ENCODE assay signal across 12 cellular contexts in the genomic region with DNA sequence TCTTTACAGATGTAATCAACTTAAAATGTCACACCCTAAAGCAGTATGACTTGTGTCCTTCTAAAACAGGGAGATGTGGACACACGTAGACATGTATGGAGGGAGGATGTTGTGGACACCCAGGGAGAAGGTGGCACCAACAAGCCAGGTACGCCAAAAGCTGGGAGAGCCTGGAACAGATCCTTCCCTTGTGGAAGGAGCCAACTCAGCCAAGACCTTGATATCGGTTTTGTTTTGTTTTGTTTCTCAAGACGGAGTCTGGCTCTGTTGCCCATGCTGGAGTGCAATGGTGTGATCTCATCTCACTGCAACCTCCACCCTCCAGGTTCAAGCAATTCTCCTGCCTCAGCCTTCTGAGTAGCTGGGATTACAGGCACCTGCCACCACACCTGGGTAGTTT. TPM values are rescaled to one million over a fixed set of nuclear protein-coding genes. Genes with fewer than 3 reads are reported as not detected.
DNase-seq lines count a peak whose midpoint lies in the region; ATAC-seq and TF ChIP-seq lines count a peak whose summit lies in the region.
"Had no signal": no experiment of that assay in that cellular context is flagged by ENCODE, and none has a peak within 500 bp of the region (broad histone marks: within the 10 kb centered on the region; RNA-seq: fewer than 3 reads in every experiment).

No MANE protein-coding gene starts in this region.

- intact Hi-C loops in PC-9 (cut with micrococcal nuclease; ENCODE audit: unreplicated experiment) (loop anchor here (1.0 to 2.0 kb wide), 2 partner anchors 47 to 74 kb away; no protein-coding TSS in a partner anchor), natural killer cell (cut with micrococcal nuclease) (loop anchor here (1.0 to 2.0 kb wide), 2 partner anchors 36 to 110 kb away; no protein-coding TSS in a partner anchor)
- intact Hi-C loops in dendritic cell treated with granulocyte-macrophage colony-stimulating factor and Interleukin-4, amounts not matched to agents 40 ng/mL and 50 ng/mL, for 4 days (cut with micrococcal nuclease), result no loop called here

- no peaks in the 10 kb centered on the region for H3K27me3 ChIP-seq in PC-9 (ENCODE audit: insufficient read depth, low read depth)

- peak overlapping the region; percentile 85 for H3K27ac Mint-ChIP-seq in dendritic cell treated with granulocyte-macrophage colony-stimulating factor and Interleukin-4, amounts not matched to agents 40 ng/mL and 50 ng/mL, for 4 days
- H3K27ac Mint-ChIP-seq in natural killer cell, result peak overlapping the region; percentile 92 to 94

- H3K27me3 Mint-ChIP-seq in dendritic cell treated with granulocyte-macrophage colony-stimulating factor and Interleukin-4, amounts not matched to agents 40 ng/mL and 50 ng/mL, for 4 days, result peaks cover 4% of the 10 kb centered on the region
- H3K27me3 Mint-ChIP-seq in natural killer cell (ENCODE audit: low read depth in 2 of 2), result peaks cover 0 to 5% of the 10 kb centered on the region in 2 donors

- CTCF ChIA-PET in PC-9 (lab: Charles Lee), result interaction anchor here (0.7 kb wide), 1 partner anchor 495 kb away, joined by 13 read pairs; no protein-coding TSS in a partner anchor

- peak overlapping the region; percentile 92 for H3K4me2 ChIP-seq in PC-9

- H3K9me3 Mint-ChIP-seq in dendritic cell treated with granulocyte-macrophage colony-stimulating factor and Interleukin-4, amounts not matched to agents 40 ng/mL and 50 ng/mL, for 4 days, result no peaks in the 10 kb centered on the region
- no peaks in the 10 kb centered on the region for H3K9me3 Mint-ChIP-seq in natural killer cell

- POLR2A ChIA-PET in PC-9 (lab: Charles Lee; ENCODE audit: unreplicated experiment), result interaction anchor here (0.6 kb wide), 1 partner anchor 250 kb away, joined by 3 read pairs; no protein-coding TSS in a partner anchor

- H3K9me2 ChIP-seq in PC-9 (ENCODE audit: insufficient read depth), result no peaks in the 10 kb centered on the region

- H3K36me3 Mint-ChIP-seq in dendritic cell treated with granulocyte-macrophage colony-stimulating factor and Interleukin-4, amounts not matched to agents 40 ng/mL and 50 ng/mL, for 4 days (ENCODE audit: low read depth), result no peaks in the 10 kb centered on the region
- H3K36me3 Mint-ChIP-seq in natural killer cell, result no peaks in the 10 kb centered on the region

- ATAC-seq in natural killer cell (no peak), GM18907 (IDR thresholded peaks at IDR 0.05; ENCODE audit: unreplicated experiment) (no peak), GM21390 (IDR thresholded peaks at IDR 0.05; ENCODE audit: unreplicated experiment) (no peak)

- TF ChIP-seq CTCF in AG09309 (IDR thresholded peaks at IDR 0.05; ENCODE audit: control insufficient read depth, insufficient read depth, low read depth, low read length, missing control alignments) (no peak), PC-9 (conservative IDR thresholded peaks at IDR 0.05) (no peak), natural killer cell (IDR thresholded peaks at IDR 0.05) (no peak)

- H3K27ac ChIP-seq in PC-9, result peak overlapping the region; percentile 96

- H3K4me3 ChIP-seq in AG09309 (ENCODE audit: control insufficient read depth, low read depth, low read length) (peak overlapping the region; percentile 42), PC-9 (peak overlapping the region; percentile 57)

- H3K79me2 ChIP-seq in PC-9 (ENCODE audit: low read depth), result no peaks in the 10 kb centered on the region

- no peaks in the 10 kb centered on the region for H3K36me3 ChIP-seq in PC-9 (ENCODE audit: low read depth)

- H3K9me3 ChIP-seq in PC-9 (ENCODE audit: insufficient read depth, low read depth), result no peaks in the 10 kb centered on the region

- peaks cover 46% of the 10 kb centered on the region for H3K4me1 Mint-ChIP-seq in dendritic cell treated with granulocyte-macrophage colony-stimulating factor and Interleukin-4, amounts not matched to agents 40 ng/mL and 50 ng/mL, for 4 days (ENCODE audit: low read depth)
- peaks cover 15 to 30% of the 10 kb centered on the region in 2 donors for H3K4me1 Mint-ChIP-seq in natural killer cell

- H4K20me1 ChIP-seq in PC-9 (ENCODE audit: insufficient read depth), result no peaks in the 10 kb centered on the region

- H3F3A ChIP-seq in PC-9 (ENCODE audit: insufficient read depth, low read depth), result peaks cover 18% of the 10 kb centered on the region; the same call in 1 of the 2 replicates

- no peak for DNase-seq in AG09309 (ENCODE audit: low read depth)
- DNase-seq in PC-9, result no peak
- DNase-seq in natural killer cell, result no peak
- no peak for DNase-seq in H4 (ENCODE audit: low spot score)
- DNase-seq in activated naive CD4-positive, alpha-beta T cell treated with Interleukin-2 at 50 U/mL for 16 hours, result no peak
- DNase-seq: activated CD4-positive, alpha-beta T cell treated with anti-CD3 and anti-CD28 coated beads, Interleukin-2, amount 50 U/mL, for 1 hour; cerebellar nuclear complex; NCI-H1105 treated with DMSO at 0.1 percent for 48 hours had no signal

- TSS peak; percentile 67 for BruUV-seq in PC-9 (replicated peaks; lab: Mats Ljungman, UMichigan)

- H3K4me3 Mint-ChIP-seq in dendritic cell treated with granulocyte-macrophage colony-stimulating factor and Interleukin-4, amounts not matched to agents 40 ng/mL and 50 ng/mL, for 4 days, result peak overlapping the region; percentile 69
- H3K4me3 Mint-ChIP-seq in natural killer cell, result peak overlapping the region; percentile 87

- peak overlapping the region; percentile 63 for H2AFZ ChIP-seq in PC-9

- peaks cover 26% of the 10 kb centered on the region for H3K4me1 ChIP-seq in PC-9 (replicated peaks; ENCODE audit: insufficient read depth)

RNA-seq across cellular contexts. Expression of a gene that starts 45.6 kb away (rescaled TPM):
- total RNA-seq in PC-9 (2021) (12.9 and 14.1 TPM in 2 replicates), natural killer cell (1 to 10 TPM; 7.6 to 7.9 (median 7.7) TPM)
- total RNA-seq in H4 (2014; rRNA removed; shearing (Covaris generic)), result 12.4 and 19.2 TPM in 2 replicates

RNA-seq across cellular contexts. Expression of a gene that starts 49.1 kb away (rescaled TPM):
- not detected in 2 replicates for total RNA-seq in PC-9 (2021)
- total RNA-seq in natural killer cell, result not detected
- not detected in 2 replicates for total RNA-seq in H4 (2014; rRNA removed; shearing (Covaris generic))
- total RNA-seq: omental fat pad had no signal
